In the genomic region with DNA sequence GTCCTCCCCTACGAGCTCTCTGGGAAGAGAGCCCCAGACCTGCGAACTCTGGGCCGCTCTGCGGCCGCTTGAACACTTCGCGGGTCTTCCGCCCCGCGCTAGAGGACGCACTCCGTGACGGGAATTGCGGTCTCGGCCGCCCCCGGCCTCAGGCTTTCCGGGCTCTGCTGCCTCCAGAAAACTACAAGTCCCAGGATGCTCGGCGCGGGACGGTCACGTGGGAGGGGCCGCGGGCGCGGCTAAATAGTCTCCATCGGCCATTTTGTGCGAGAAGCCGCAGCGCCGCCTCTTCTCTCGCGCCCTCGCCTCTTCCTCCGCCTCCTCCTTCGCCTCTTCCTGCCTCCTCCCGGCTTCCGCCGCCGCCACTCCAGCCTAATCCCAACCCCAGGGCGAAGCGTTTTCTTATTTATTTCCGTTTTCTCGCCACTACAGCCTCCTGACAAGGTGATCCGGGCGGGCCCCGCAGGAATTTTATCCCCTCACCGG, we compare ENCODE assay signal across 8 cellular contexts. TPM values are rescaled to one million over a fixed set of nuclear protein-coding genes. Genes with fewer than 3 reads are reported as not detected.
DNase-seq lines count a peak whose midpoint lies in the region; ATAC-seq and TF ChIP-seq lines count a peak whose summit lies in the region.

A gene (plus strand): TSS at position 269 of the 486 bp plus-strand sequence. CDS start 235 bp downstream, outside the sequence.

- peak within 1 kb of the TSS; percentile 97 for H3K27ac Mint-ChIP-seq in WTC11

- CTCF ChIA-PET in WTC11 (lab: Charles Lee): interaction anchor here (0.6 to 2.0 kb wide), 44 partner anchors 8 to 862 kb away, joined by 3 to 49 read pairs (median 4); a partner anchor contains a TSS

- peaks cover 18% of the 10 kb centered on the region for H3K4me1 Mint-ChIP-seq in WTC11

- ATAC-seq in GM18873 (IDR thresholded peaks at IDR 0.05; ENCODE audit: low FRiP score, unreplicated experiment) (peak; percentile 95), HG03159 (IDR thresholded peaks at IDR 0.05; ENCODE audit: unreplicated experiment) (peak; percentile 93), WTC11 (peak; percentile 95)

- peak; percentile 66; the same call in 1 of the 2 replicates for TF ChIP-seq CTCF in WTC11 (IDR thresholded peaks at IDR 0.05)

- no peaks in the 10 kb centered on the region for H3K9me3 Mint-ChIP-seq in WTC11

- POLR2A ChIA-PET in WTC11 (lab: Charles Lee): interaction anchor here (0.6 to 1.9 kb wide), 7 partner anchors 19 to 144 kb away, joined by 3 to 6 read pairs (median 3); no protein-coding TSS in a partner anchor

- peak; percentile 96 for DNase-seq in AG08395 (ENCODE audit: low spot score)
- peak; percentile 95 for DNase-seq in NCI-H2227 treated with DMSO at 0.1 percent for 48 hours (lab: John Stamatoyannopoulos, UW)
- DNase-seq in WTC11 (ENCODE audit: low spot score): peak; percentile 98
- DNase-seq in caudate nucleus (lab: John Stamatoyannopoulos, UW): peak; percentile 48 to 99 (median 97)
- DNase-seq in inferior parietal cortex (ENCODE audit: extremely low spot score): peak; percentile 99
- DNase-seq in stimulated activated CD4-positive, alpha-beta T cell treated with anti-CD3 and anti-CD28 coated beads, Interleukin-12 subunit alpha, Interleukin-12 subunit beta, amount 100 ng/mL, for 4 hours: peak; percentile 98

- no peaks in the 10 kb centered on the region for H3K27me3 Mint-ChIP-seq in WTC11 (ENCODE audit: low read depth)

- peaks cover 33% of the 10 kb centered on the region for H3K36me3 Mint-ChIP-seq in WTC11

- H3K27ac ChIP-seq in caudate nucleus (ENCODE audit: low read depth, low read length): peak within 1 kb of the TSS; percentile 88

- peak within 1 kb of the TSS; percentile 97 for H3K4me3 Mint-ChIP-seq in WTC11

TF ChIP-seq in WTC11, 78 proteins besides CTCF, POLR2A, EP300 and RAD21 (continues in another document):
- TF ChIP-seq TCF7 (CRISPR knock-in tag; IDR thresholded peaks at IDR 0.05; ENCODE audit: low read depth) (no peak), SOX15 (CRISPR knock-in tag; IDR thresholded peaks at IDR 0.05) (no peak), ESRRA (CRISPR knock-in tag; IDR thresholded peaks at IDR 0.05; ENCODE audit: borderline replicate concordance) (no peak), NR2C2 (CRISPR knock-in tag; IDR thresholded peaks at IDR 0.05) (no peak), RELA (CRISPR knock-in tag; IDR thresholded peaks at IDR 0.05; ENCODE audit: borderline replicate concordance) (no peak), IRF2 (CRISPR knock-in tag; IDR thresholded peaks at IDR 0.05; ENCODE audit: borderline replicate concordance, low read depth) (no peak), ZBTB21 (CRISPR knock-in tag; IDR thresholded peaks at IDR 0.05; ENCODE audit: borderline replicate concordance) (no peak), NR1H2 (CRISPR knock-in tag; IDR thresholded peaks at IDR 0.05) (no peak), EMX1 (CRISPR knock-in tag; IDR thresholded peaks at IDR 0.05) (no peak), NFYB (CRISPR knock-in tag; conservative IDR thresholded peaks at IDR 0.05; ENCODE audit: low read depth) (no peak), TEAD1 (CRISPR knock-in tag; IDR thresholded peaks at IDR 0.05) (no peak), ZNF232 (CRISPR knock-in tag; IDR thresholded peaks at IDR 0.05) (0 out of 2 replicates have a peak, but pooled peaks have one; percentile 28), ZNF423 (CRISPR knock-in tag; IDR thresholded peaks at IDR 0.05) (no peak), ZNF671 (CRISPR knock-in tag; IDR thresholded peaks at IDR 0.05) (no peak), ZNF219 (CRISPR knock-in tag; IDR thresholded peaks at IDR 0.05; ENCODE audit: borderline replicate concordance) (no peak), GRHL2 (CRISPR knock-in tag; IDR thresholded peaks at IDR 0.05; ENCODE audit: insufficient replicate concordance, severe bottlenecking) (no peak)
- TF ChIP-seq, protein P1, sequence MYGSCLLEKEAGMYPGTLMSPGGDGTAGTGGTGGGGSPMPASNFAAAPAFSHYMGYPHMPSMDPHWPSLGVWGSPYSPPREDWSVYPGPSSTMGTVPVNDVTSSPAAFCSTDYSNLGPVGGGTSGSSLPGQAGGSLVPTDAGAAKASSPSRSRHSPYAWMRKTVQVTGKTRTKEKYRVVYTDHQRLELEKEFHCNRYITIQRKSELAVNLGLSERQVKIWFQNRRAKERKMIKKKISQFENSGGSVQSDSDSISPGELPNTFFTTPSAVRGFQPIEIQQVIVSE (CRISPR knock-in tag; IDR thresholded peaks at IDR 0.05; ENCODE audit: borderline replicate concordance): no peak
- TF ChIP-seq, protein P2, sequence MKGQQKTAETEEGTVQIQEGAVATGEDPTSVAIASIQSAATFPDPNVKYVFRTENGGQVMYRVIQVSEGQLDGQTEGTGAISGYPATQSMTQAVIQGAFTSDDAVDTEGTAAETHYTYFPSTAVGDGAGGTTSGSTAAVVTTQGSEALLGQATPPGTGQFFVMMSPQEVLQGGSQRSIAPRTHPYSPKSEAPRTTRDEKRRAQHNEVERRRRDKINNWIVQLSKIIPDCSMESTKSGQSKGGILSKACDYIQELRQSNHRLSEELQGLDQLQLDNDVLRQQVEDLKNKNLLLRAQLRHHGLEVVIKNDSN (CRISPR knock-in tag; IDR thresholded peaks at IDR 0.05): peak; percentile 98
- TF ChIP-seq, protein P3, sequence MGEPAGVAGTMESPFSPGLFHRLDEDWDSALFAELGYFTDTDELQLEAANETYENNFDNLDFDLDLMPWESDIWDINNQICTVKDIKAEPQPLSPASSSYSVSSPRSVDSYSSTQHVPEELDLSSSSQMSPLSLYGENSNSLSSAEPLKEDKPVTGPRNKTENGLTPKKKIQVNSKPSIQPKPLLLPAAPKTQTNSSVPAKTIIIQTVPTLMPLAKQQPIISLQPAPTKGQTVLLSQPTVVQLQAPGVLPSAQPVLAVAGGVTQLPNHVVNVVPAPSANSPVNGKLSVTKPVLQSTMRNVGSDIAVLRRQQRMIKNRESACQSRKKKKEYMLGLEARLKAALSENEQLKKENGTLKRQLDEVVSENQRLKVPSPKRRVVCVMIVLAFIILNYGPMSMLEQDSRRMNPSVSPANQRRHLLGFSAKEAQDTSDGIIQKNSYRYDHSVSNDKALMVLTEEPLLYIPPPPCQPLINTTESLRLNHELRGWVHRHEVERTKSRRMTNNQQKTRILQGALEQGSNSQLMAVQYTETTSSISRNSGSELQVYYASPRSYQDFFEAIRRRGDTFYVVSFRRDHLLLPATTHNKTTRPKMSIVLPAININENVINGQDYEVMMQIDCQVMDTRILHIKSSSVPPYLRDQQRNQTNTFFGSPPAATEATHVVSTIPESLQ (CRISPR knock-in tag; IDR thresholded peaks at IDR 0.05): no peak
- TF ChIP-seq, protein P4, sequence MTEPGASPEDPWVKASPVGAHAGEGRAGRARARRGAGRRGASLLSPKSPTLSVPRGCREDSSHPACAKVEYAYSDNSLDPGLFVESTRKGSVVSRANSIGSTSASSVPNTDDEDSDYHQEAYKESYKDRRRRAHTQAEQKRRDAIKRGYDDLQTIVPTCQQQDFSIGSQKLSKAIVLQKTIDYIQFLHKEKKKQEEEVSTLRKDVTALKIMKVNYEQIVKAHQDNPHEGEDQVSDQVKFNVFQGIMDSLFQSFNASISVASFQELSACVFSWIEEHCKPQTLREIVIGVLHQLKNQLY (CRISPR knock-in tag; IDR thresholded peaks at IDR 0.05): no peak
- TF ChIP-seq, protein P5, sequence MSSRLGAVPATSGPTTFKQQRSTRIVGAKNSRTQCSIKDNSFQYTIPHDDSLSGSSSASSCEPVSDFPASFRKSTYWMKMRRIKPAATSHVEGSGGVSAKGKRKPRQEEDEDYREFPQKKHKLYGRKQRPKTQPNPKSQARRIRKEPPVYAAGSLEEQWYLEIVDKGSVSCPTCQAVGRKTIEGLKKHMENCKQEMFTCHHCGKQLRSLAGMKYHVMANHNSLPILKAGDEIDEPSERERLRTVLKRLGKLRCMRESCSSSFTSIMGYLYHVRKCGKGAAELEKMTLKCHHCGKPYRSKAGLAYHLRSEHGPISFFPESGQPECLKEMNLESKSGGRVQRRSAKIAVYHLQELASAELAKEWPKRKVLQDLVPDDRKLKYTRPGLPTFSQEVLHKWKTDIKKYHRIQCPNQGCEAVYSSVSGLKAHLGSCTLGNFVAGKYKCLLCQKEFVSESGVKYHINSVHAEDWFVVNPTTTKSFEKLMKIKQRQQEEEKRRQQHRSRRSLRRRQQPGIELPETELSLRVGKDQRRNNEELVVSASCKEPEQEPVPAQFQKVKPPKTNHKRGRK (CRISPR knock-in tag; IDR thresholded peaks at IDR 0.05; ENCODE audit: borderline replicate concordance): no peak
- TF ChIP-seq, protein P6, sequence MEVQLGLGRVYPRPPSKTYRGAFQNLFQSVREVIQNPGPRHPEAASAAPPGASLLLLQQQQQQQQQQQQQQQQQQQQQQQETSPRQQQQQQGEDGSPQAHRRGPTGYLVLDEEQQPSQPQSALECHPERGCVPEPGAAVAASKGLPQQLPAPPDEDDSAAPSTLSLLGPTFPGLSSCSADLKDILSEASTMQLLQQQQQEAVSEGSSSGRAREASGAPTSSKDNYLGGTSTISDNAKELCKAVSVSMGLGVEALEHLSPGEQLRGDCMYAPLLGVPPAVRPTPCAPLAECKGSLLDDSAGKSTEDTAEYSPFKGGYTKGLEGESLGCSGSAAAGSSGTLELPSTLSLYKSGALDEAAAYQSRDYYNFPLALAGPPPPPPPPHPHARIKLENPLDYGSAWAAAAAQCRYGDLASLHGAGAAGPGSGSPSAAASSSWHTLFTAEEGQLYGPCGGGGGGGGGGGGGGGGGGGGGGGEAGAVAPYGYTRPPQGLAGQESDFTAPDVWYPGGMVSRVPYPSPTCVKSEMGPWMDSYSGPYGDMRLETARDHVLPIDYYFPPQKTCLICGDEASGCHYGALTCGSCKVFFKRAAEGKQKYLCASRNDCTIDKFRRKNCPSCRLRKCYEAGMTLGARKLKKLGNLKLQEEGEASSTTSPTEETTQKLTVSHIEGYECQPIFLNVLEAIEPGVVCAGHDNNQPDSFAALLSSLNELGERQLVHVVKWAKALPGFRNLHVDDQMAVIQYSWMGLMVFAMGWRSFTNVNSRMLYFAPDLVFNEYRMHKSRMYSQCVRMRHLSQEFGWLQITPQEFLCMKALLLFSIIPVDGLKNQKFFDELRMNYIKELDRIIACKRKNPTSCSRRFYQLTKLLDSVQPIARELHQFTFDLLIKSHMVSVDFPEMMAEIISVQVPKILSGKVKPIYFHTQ (CRISPR knock-in tag; IDR thresholded peaks at IDR 0.05): no peak

RNA-seq across cellular contexts. Expression of the gene that starts here (rescaled TPM):
- 82.0 to 93.2 TPM (median 90.6 TPM) in 3 replicates for total RNA-seq in WTC11 (2021)

Comparison
In these comparisons a context has a peak if more than half of its experiments do, and no peak if none do; other contexts are left out.
1. Peak in every context shown above with its lines: DNase-seq, ATAC-seq and H3K27ac ChIP-seq.